In the genomic region with DNA sequence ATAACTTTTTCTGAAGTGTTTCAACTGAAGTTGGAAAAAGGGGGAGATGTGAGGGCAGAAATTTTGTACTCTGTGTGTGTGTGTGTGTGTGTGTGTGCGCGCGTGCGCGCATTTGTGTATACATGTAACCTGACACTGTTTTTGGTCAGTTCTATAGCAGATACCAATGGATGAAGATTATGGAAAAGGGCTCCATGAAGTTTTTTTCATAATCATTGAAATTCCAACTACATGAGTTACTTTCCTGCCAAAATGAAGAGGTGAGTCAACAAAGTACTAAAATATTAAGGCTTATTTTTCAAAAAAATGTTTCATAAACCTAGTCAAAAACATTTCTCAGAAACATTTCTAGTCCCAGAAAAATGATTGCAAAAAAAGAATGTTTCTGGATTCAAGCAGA, we compare ENCODE assay signal across 23 cellular contexts. TPM values are rescaled to one million over a fixed set of nuclear protein-coding genes. Genes with fewer than 3 reads are reported as not detected.
DNase-seq lines count a peak whose midpoint lies in the region; ATAC-seq and TF ChIP-seq lines count a peak whose summit lies in the region.
"Had no signal": no experiment of that assay in that cellular context is flagged by ENCODE, and none has a peak within 500 bp of the region (broad histone marks: within the 10 kb centered on the region; RNA-seq: fewer than 3 reads in every experiment).

No MANE protein-coding gene starts in this region.

- H3K27me3 Mint-ChIP-seq in activated CD4-positive, alpha-beta T cell treated with anti-CD3 and anti-CD28 coated beads, Interleukin-2, amount 10 ng/mL, durations not matched to agents 24 days and 14 days: no peaks in the 10 kb centered on the region
- H3K27me3 Mint-ChIP-seq in activated CD4-positive, alpha-beta T cell treated with anti-CD3 and anti-CD28 coated beads, Interleukin-2, amount 10 ng/mL, durations not matched to agents 7 days and 5 days: no peaks in the 10 kb centered on the region
- H3K27me3 Mint-ChIP-seq in WTC11 (ENCODE audit: low read depth) (no peaks in the 10 kb centered on the region), immature natural killer cell (ENCODE audit: low read depth in 3 of 3) (no peaks in the 10 kb centered on the region)
- H3K27me3 Mint-ChIP-seq: brain, T-helper 17 cell had no signal

- peak overlapping the region; percentile 16 for H3K27ac Mint-ChIP-seq in activated CD4-positive, alpha-beta T cell treated with anti-CD3 and anti-CD28 coated beads, Interleukin-2, amount 10 ng/mL, durations not matched to agents 24 days and 14 days
- no peak overlapping the region for H3K27ac Mint-ChIP-seq in activated CD4-positive, alpha-beta T cell treated with anti-CD3 and anti-CD28 coated beads, Interleukin-2, amount 10 ng/mL, durations not matched to agents 7 days and 5 days
- H3K27ac Mint-ChIP-seq in WTC11: peak overlapping the region; percentile 8; the same call in 1 of the 2 replicates
- H3K27ac Mint-ChIP-seq in immature natural killer cell: no peak overlapping the region
- H3K27ac Mint-ChIP-seq: T-helper 17 cell had no signal

- H3K4me1 Mint-ChIP-seq in activated CD4-positive, alpha-beta T cell treated with anti-CD3 and anti-CD28 coated beads, Interleukin-2, amount 10 ng/mL, durations not matched to agents 24 days and 14 days: peaks cover 22% of the 10 kb centered on the region
- peaks cover 19% of the 10 kb centered on the region for H3K4me1 Mint-ChIP-seq in activated CD4-positive, alpha-beta T cell treated with anti-CD3 and anti-CD28 coated beads, Interleukin-2, amount 10 ng/mL, durations not matched to agents 7 days and 5 days
- H3K4me1 Mint-ChIP-seq in WTC11 (no peaks in the 10 kb centered on the region), immature natural killer cell (no peaks in the 10 kb centered on the region)

- H3K4me2 ChIP-seq in fibroblast of lung (ENCODE audit: extremely low read depth, insufficient read depth, low read length): no peak overlapping the region
- H3K4me2 ChIP-seq: KMS-11 had no signal

- H3K79me2 ChIP-seq in fibroblast of lung (ENCODE audit: control insufficient read depth, insufficient read depth, low read length): peaks cover 3% of the 10 kb centered on the region

- POLR2A ChIA-PET in activated CD4-positive, alpha-beta T cell treated with anti-CD3 and anti-CD28 coated beads, Interleukin-2, amount 10 ng/mL, durations not matched to agents 7 days and 5 days (lab: Charles Lee): no interaction called here
- POLR2A ChIA-PET in WTC11 (lab: Charles Lee): no interaction called here

- no peaks in the 10 kb centered on the region for H3K9me3 Mint-ChIP-seq in activated CD4-positive, alpha-beta T cell treated with anti-CD3 and anti-CD28 coated beads, Interleukin-2, amount 10 ng/mL, durations not matched to agents 24 days and 14 days
- no peaks in the 10 kb centered on the region for H3K9me3 Mint-ChIP-seq in activated CD4-positive, alpha-beta T cell treated with anti-CD3 and anti-CD28 coated beads, Interleukin-2, amount 10 ng/mL, durations not matched to agents 7 days and 5 days
- no peaks in the 10 kb centered on the region for H3K9me3 Mint-ChIP-seq in WTC11
- H3K9me3 Mint-ChIP-seq in immature natural killer cell: no peaks in the 10 kb centered on the region
- H3K9me3 Mint-ChIP-seq: brain had no signal

- H3K4me3 ChIP-seq in fibroblast of lung (replicated peaks in 1 of 4; ENCODE audit: control extremely low read depth in 1 of 4, insufficient read depth in 1 of 4, low read depth in 3 of 4, low read length in 4 of 4) (no peak overlapping the region), tibial artery (no peak overlapping the region)
- H3K4me3 ChIP-seq: thyroid gland had no signal

- no peak overlapping the region for H3K27ac ChIP-seq in fibroblast of lung (ENCODE audit: insufficient read depth, low read length)
- H3K27ac ChIP-seq in tibial artery: peak overlapping the region; percentile 14 to 35
- H3K27ac ChIP-seq: KMS-11, thyroid gland had no signal

- CTCF ChIA-PET in activated CD4-positive, alpha-beta T cell treated with anti-CD3 and anti-CD28 coated beads, Interleukin-2, amount 10 ng/mL, durations not matched to agents 7 days and 5 days (lab: Charles Lee): no interaction called here
- CTCF ChIA-PET in WTC11 (lab: Charles Lee): no interaction called here

- intact Hi-C loops in activated CD4-positive, alpha-beta T cell treated with anti-CD3 and anti-CD28 coated beads, Interleukin-2, amount 10 ng/mL, durations not matched to agents 24 days and 14 days (cut with micrococcal nuclease): no loop called here
- intact Hi-C loops in tibial artery (cut with DNase I; ENCODE audit: low total_unique reads): no loop called here

- H3K27me3 ChIP-seq in fibroblast of lung (ENCODE audit: control insufficient read depth, insufficient read depth, low read length) (no peaks in the 10 kb centered on the region), tibial artery (no peaks in the 10 kb centered on the region)
- H3K27me3 ChIP-seq: thyroid gland had no signal

- no peak for ATAC-seq in WTC11
- ATAC-seq: activated CD4-positive, CD25-positive, alpha-beta regulatory T cell treated with anti-CD3 and anti-CD28 coated beads, Interleukin-2, amount 50 U/mL, for 24 hours; T-helper 17 cell had no signal

- H4K20me1 ChIP-seq in fibroblast of lung (ENCODE audit: control insufficient read depth, extremely low read depth, insufficient read depth, low read length): no peaks in the 10 kb centered on the region

- no peak overlapping the region for H2AFZ ChIP-seq in fibroblast of lung (ENCODE audit: low read length)

- H3K4me1 ChIP-seq in fibroblast of lung (ENCODE audit: control insufficient read depth, extremely low read depth, insufficient read depth, low read length) (peaks cover 10% of the 10 kb centered on the region), tibial artery (peaks cover 0 to 22% (median 8%) of the 10 kb centered on the region in 4 donors)

- H3K36me3 Mint-ChIP-seq in activated CD4-positive, alpha-beta T cell treated with anti-CD3 and anti-CD28 coated beads, Interleukin-2, amount 10 ng/mL, durations not matched to agents 24 days and 14 days (ENCODE audit: low read depth): peaks cover 41% of the 10 kb centered on the region
- H3K36me3 Mint-ChIP-seq in activated CD4-positive, alpha-beta T cell treated with anti-CD3 and anti-CD28 coated beads, Interleukin-2, amount 10 ng/mL, durations not matched to agents 7 days and 5 days (ENCODE audit: low read depth): peaks cover 10% of the 10 kb centered on the region
- H3K36me3 Mint-ChIP-seq in WTC11 (peaks cover 18% of the 10 kb centered on the region), immature natural killer cell (peaks cover 13 to 29% (median 13%) of the 10 kb centered on the region in 3 donors)

- no peak overlapping the region for H3K4me3 Mint-ChIP-seq in activated CD4-positive, alpha-beta T cell treated with anti-CD3 and anti-CD28 coated beads, Interleukin-2, amount 10 ng/mL, durations not matched to agents 24 days and 14 days
- no peak overlapping the region for H3K4me3 Mint-ChIP-seq in activated CD4-positive, alpha-beta T cell treated with anti-CD3 and anti-CD28 coated beads, Interleukin-2, amount 10 ng/mL, durations not matched to agents 7 days and 5 days
- H3K4me3 Mint-ChIP-seq in WTC11 (no peak overlapping the region), immature natural killer cell (no peak overlapping the region)
- H3K4me3 Mint-ChIP-seq: brain, T-helper 17 cell had no signal

- no peak for TF ChIP-seq CTCF in WTC11 (IDR thresholded peaks at IDR 0.05)
- TF ChIP-seq CTCF in fibroblast of lung (conservative IDR thresholded peaks at IDR 0.05 in 1 of 2, IDR thresholded peaks at IDR 0.05 in 1 of 2; ENCODE audit: low read depth in 1 of 2, low read length in 2 of 2): no peak
- no peak for TF ChIP-seq CTCF in tibial artery (IDR thresholded peaks at IDR 0.05)

- DNase-seq in activated CD4-positive, alpha-beta T cell treated with anti-CD3 and anti-CD28 coated beads, Interleukin-2, amount 10 ng/mL, durations not matched to agents 24 days and 14 days: no peak
- DNase-seq in activated CD4-positive, alpha-beta T cell treated with anti-CD3 and anti-CD28 coated beads, Interleukin-2, amount 10 ng/mL, durations not matched to agents 7 days and 5 days: no peak
- no peak for DNase-seq in WTC11 (ENCODE audit: low spot score)
- peak; percentile 69 to 81 for DNase-seq in fibroblast of lung (ENCODE audit: low read depth in 2 of 2)
- no peak for DNase-seq in tibial artery
- no peak for DNase-seq in immature natural killer cell
- DNase-seq in activated gamma-delta T cell (lab: John Stamatoyannopoulos, UW): no peak
- DNase-seq in SKM-1 treated with dmso at 0.1 percent for 144 hours (lab: John Stamatoyannopoulos, UW; ENCODE audit: unreplicated experiment): no peak
- DNase-seq: 8988T; activated CD8-positive, alpha-beta memory T cell treated with anti-CD3 and anti-CD28 coated beads, Interleukin-2, amount 50 U/mL, for 48 hours; activated naive CD4-positive, alpha-beta T cell treated with Interleukin-2 at 50 U/mL for 16 hours; DMS53; left colon; NCI-H1417; NCI-H2171; nucleus accumbens; stimulated activated CD4-positive, alpha-beta T cell treated with anti-CD3 and anti-CD28 coated beads, Interleukin-2, amount 100 ng/mL, for 48 hours; stimulated activated CD8-positive, alpha-beta memory T cell treated with anti-CD3 and anti-CD28 coated beads, Interleukin-4, amount 100 ng/mL, for 48 hours; T-helper 17 cell; thyroid gland had no signal

- H3K9me3 ChIP-seq in fibroblast of lung (ENCODE audit: control insufficient read depth, insufficient read depth, low read depth, low read length) (no peaks in the 10 kb centered on the region), tibial artery (no peaks in the 10 kb centered on the region)
- H3K9me3 ChIP-seq: thyroid gland had no signal

- H3K9ac ChIP-seq in fibroblast of lung (ENCODE audit: insufficient read depth, low read length): no peak overlapping the region
- H3K9ac ChIP-seq: KMS-11 had no signal

- H3K36me3 ChIP-seq in fibroblast of lung (ENCODE audit: control insufficient read depth, insufficient read depth, low read length) (peaks cover 10% of the 10 kb centered on the region), tibial artery (peaks cover 10 to 63% (median 44%) of the 10 kb centered on the region in 3 donors)

TF ChIP-seq in WTC11, 78 proteins besides CTCF, POLR2A, EP300 and RAD21 (continues in another document):
- TF ChIP-seq ATF3 (CRISPR knock-in tag; conservative IDR thresholded peaks at IDR 0.05): no peak
- no peak for TF ChIP-seq ESRRA (CRISPR knock-in tag; IDR thresholded peaks at IDR 0.05; ENCODE audit: borderline replicate concordance)

RNA-seq across cellular contexts. Expression of gene CERS5, which starts 25.7 kb away (rescaled TPM):
- total RNA-seq in activated CD4-positive, alpha-beta T cell treated with anti-CD3 and anti-CD28 coated beads, Interleukin-2, amount 10 ng/mL, durations not matched to agents 24 days and 14 days: 62.6 and 66.5 TPM in 2 replicates
- total RNA-seq in activated CD4-positive, alpha-beta T cell treated with anti-CD3 and anti-CD28 coated beads, Interleukin-2, amount 10 ng/mL, durations not matched to agents 7 days and 5 days: 10 to 100 TPM; 49.2 to 59.2 TPM
- total RNA-seq in WTC11 (2021) (47.8 to 55.8 TPM (median 51.7 TPM) in 3 replicates), fibroblast of lung (36.7 and 51.0 TPM in 2 replicates)
- polyA plus RNA-seq in fibroblast of lung (70.3 and 74.4 TPM in 2 replicates), immature natural killer cell (100 to 1,000 TPM in 1 of 3 donors, 10 to 100 TPM in 2; 57.2 to 104 (median 64.0) TPM)
- polyA plus RNA-seq in fibroblast of lung (2012): 37.4 and 40.6 TPM in 2 replicates
- polyA minus RNA-seq in fibroblast of lung (ENCODE audit: low replicate concordance): 94.5 and 106 TPM in 2 replicates

Comparison
In these comparisons a context has a peak if more than half of its experiments do, and no peak if none do; other contexts are left out.
1. H3K27ac Mint-ChIP-seq: peak in activated CD4-positive, alpha-beta T cell treated with anti-CD3 and anti-CD28 coated beads, Interleukin-2, amount 10 ng/mL, durations not matched to agents 24 days and 14 days (single experiment) and WTC11 (single experiment); none in activated CD4-positive, alpha-beta T cell treated with anti-CD3 and anti-CD28 coated beads, Interleukin-2, amount 10 ng/mL, durations not matched to agents 7 days and 5 days (single experiment) and immature natural killer cell (0 of 6).
2. DNase-seq: peak in fibroblast of lung (2 of 2); none in activated CD4-positive, alpha-beta T cell treated with anti-CD3 and anti-CD28 coated beads, Interleukin-2, amount 10 ng/mL, durations not matched to agents 24 days and 14 days (single experiment), activated CD4-positive, alpha-beta T cell treated with anti-CD3 and anti-CD28 coated beads, Interleukin-2, amount 10 ng/mL, durations not matched to agents 7 days and 5 days (single experiment), WTC11 (single experiment), tibial artery (0 of 2), immature natural killer cell (0 of 3), activated gamma-delta T cell (single experiment) and SKM-1 treated with dmso at 0.1 percent for 144 hours (single experiment).